Comparison of ENCODE assay signal across 8 cellular contexts in the genomic region with DNA sequence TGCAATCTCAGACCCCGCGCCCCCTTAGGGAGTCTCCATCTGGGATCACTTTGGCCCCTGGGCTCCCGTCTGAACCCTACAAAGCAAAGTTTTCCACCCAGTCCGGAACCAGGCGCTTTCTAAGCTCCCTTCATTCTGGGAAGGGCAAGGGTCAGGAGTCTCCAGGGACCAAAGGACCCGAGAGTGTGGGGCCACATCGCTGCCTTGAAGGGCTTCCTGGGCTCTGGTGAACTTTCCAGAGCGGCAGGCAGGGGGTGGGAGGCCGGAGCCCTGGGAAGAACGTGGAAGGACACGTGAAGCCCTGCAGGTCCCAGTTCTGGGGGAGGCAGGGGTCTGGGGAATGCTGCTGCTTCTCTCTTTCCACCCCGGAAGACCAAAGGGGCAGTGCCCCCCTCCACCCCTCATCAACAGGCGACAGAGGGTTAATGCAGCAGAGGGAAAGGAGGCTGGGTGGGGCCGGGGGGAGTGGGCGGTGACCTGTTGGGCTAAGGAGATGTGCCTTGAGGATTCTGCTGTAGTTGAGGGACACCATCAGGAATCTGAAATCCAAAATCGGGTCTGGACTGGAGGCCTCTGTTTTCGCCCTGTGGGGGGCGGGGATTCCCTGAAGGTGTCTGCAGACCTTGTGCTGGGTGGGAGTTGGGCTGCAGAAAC. TPM values are rescaled to one million over a fixed set of nuclear protein-coding genes. Genes with fewer than 3 reads are reported as not detected.
DNase-seq lines count a peak whose midpoint lies in the region; ATAC-seq, FAIRE-seq and TF ChIP-seq lines count a peak whose summit lies in the region.

No MANE protein-coding gene starts in this region.

- H3K36me3 Mint-ChIP-seq in IgD-negative memory B cell: no peaks in the 10 kb centered on the region
- H3K36me3 Mint-ChIP-seq in central memory CD8-positive, alpha-beta T cell (ENCODE audit: insufficient read depth): no peaks in the 10 kb centered on the region

- peaks cover 20% of the 10 kb centered on the region for H3K4me1 ChIP-seq in mesenchymal stem cell (ENCODE audit: control insufficient read depth, insufficient read depth, low read depth, low read length)

- peak overlapping the region in 1 of 2 experiments; percentile 95 for H3K14ac ChIP-seq in mesenchymal stem cell (ENCODE audit: low read length in 2 of 2)

- POLR2A ChIA-PET in AG04449 (lab: Yijun Ruan, JAX): no interaction called here

- no peaks in the 10 kb centered on the region for H3K36me3 ChIP-seq in mesenchymal stem cell (ENCODE audit: control insufficient read depth in 1 of 2, insufficient read depth in 2 of 2, low read depth in 1 of 2, low read length in 2 of 2)

- ATAC-seq in central memory CD8-positive, alpha-beta T cell (replicated peaks; ENCODE audit: extremely low read depth, poor library complexity, severe bottlenecking): no peak
- no peak for ATAC-seq in HG03442 (IDR thresholded peaks at IDR 0.05; ENCODE audit: unreplicated experiment)

- FAIRE-seq in urothelium cell line (lab: Jason Lieb, UNC): no peak

- peak overlapping the region in 1 of 2 experiments; percentile 66 for H3K23ac ChIP-seq in mesenchymal stem cell (ENCODE audit: low read length in 2 of 2)

- no peak overlapping the region for H2BK120ac ChIP-seq in mesenchymal stem cell (ENCODE audit: low read depth, low read length)

- H3K27me3 Mint-ChIP-seq in IgD-negative memory B cell: peaks cover 9% of the 10 kb centered on the region
- no peaks in the 10 kb centered on the region for H3K27me3 Mint-ChIP-seq in central memory CD8-positive, alpha-beta T cell

- H3K9me3 Mint-ChIP-seq in IgD-negative memory B cell: peaks cover 0 to 1% (median 0%) of the 10 kb centered on the region in 3 donors
- no peaks in the 10 kb centered on the region for H3K9me3 Mint-ChIP-seq in central memory CD8-positive, alpha-beta T cell

- no peak overlapping the region for H3K27ac ChIP-seq in mesenchymal stem cell (ENCODE audit: low read length, poor library complexity, severe bottlenecking)

- peak overlapping the region; percentile 72 for H2AFZ ChIP-seq in mesenchymal stem cell (ENCODE audit: low read depth, low read length)

- H3K18ac ChIP-seq in mesenchymal stem cell (ENCODE audit: low read depth in 1 of 2, low read length in 2 of 2): peak overlapping the region; percentile 55 to 79

- 0% methylated on average over 12 of the region's 18 CpGs for WGBS in mesenchymal stem cell

- DNase-seq in AG04449 (ENCODE audit: low read depth, low spot score) (no peak), mesenchymal stem cell (no peak), urothelium cell line (ENCODE audit: low spot score) (peak; percentile 68), T1000 (lab: John Stamatoyannopoulos, UW) (no peak)
- DNase-seq in central memory CD8-positive, alpha-beta T cell (ENCODE audit: low spot score in 2 of 2): no peak
- DNase-seq in activated CD4-positive, CD25-positive, alpha-beta regulatory T cell treated with anti-CD3 and anti-CD28 coated beads, Interleukin-2, amount 50 U/mL, for 72 hours: no peak

- H2AK5ac ChIP-seq in mesenchymal stem cell (ENCODE audit: low read length, severe bottlenecking): peak overlapping the region; percentile 36

- H2BK5ac ChIP-seq in mesenchymal stem cell (ENCODE audit: low read depth, low read length, poor library complexity, severe bottlenecking): no peak overlapping the region

- H3K27me3 ChIP-seq in mesenchymal stem cell (ENCODE audit: control insufficient read depth in 1 of 2, insufficient read depth in 1 of 2, low read length in 2 of 2): peaks cover 62 to 65% of the 10 kb centered on the region in 2 experiments

- H3K4me2 ChIP-seq in mesenchymal stem cell (ENCODE audit: low read length, poor library complexity, severe bottlenecking): peak overlapping the region; percentile 97

- H3K79me1 ChIP-seq in mesenchymal stem cell (replicated peaks; ENCODE audit: low read length, poor library complexity, severe bottlenecking): peaks cover 2% of the 10 kb centered on the region

- peak overlapping the region; percentile 59 for H4K91ac ChIP-seq in mesenchymal stem cell (ENCODE audit: low read length)

- H3K4me3 ChIP-seq in AG04449 (ENCODE audit: low read depth, low read length) (peak overlapping the region; percentile 57), mesenchymal stem cell (ENCODE audit: insufficient read depth in 1 of 2, low read depth in 1 of 2, low read length in 2 of 2) (peak overlapping the region; percentile 61 to 69)

- H2BK15ac ChIP-seq in mesenchymal stem cell (ENCODE audit: low read depth, poor library complexity, severe bottlenecking): no peak overlapping the region

- no peaks in the 10 kb centered on the region for H3K9me3 ChIP-seq in mesenchymal stem cell (ENCODE audit: control insufficient read depth, low read length)

- H3K9ac ChIP-seq in mesenchymal stem cell (ENCODE audit: low read length): peak overlapping the region; percentile 36

- H2BK12ac ChIP-seq in mesenchymal stem cell (ENCODE audit: low read length in 2 of 2): peak overlapping the region in 1 of 2 experiments; percentile 22

- peak overlapping the region; percentile 65 for H4K8ac ChIP-seq in mesenchymal stem cell (ENCODE audit: low read length)

- CTCF ChIA-PET in AG04449 (lab: Yijun Ruan, JAX): interaction anchor here (10.9 to 14.1 kb wide), 2 partner anchors 18 kb away, joined by 110 to 114 read pairs; no protein-coding TSS in a partner anchor

- TF ChIP-seq CTCF in AG04449 (IDR thresholded peaks at IDR 0.05; ENCODE audit: insufficient read depth, low read length, missing control alignments): no peak

- peak overlapping the region in 3 of 4 donors; percentile 83 to 93 (median 93) for H3K4me3 Mint-ChIP-seq in IgD-negative memory B cell
- peak overlapping the region; percentile 77 for H3K4me3 Mint-ChIP-seq in central memory CD8-positive, alpha-beta T cell

- H3K4me1 Mint-ChIP-seq in IgD-negative memory B cell: peaks cover 0 to 11% (median 9%) of the 10 kb centered on the region in 3 donors
- H3K4me1 Mint-ChIP-seq in central memory CD8-positive, alpha-beta T cell: peaks cover 13% of the 10 kb centered on the region

- H3K4ac ChIP-seq in mesenchymal stem cell (ENCODE audit: low read depth in 1 of 2, low read length in 2 of 2): peak overlapping the region in 1 of 2 experiments; percentile 34

- peak overlapping the region in 2 of 3 donors; percentile 18 to 80 for H3K27ac Mint-ChIP-seq in IgD-negative memory B cell
- peak overlapping the region; percentile 71 for H3K27ac Mint-ChIP-seq in central memory CD8-positive, alpha-beta T cell (ENCODE audit: low read depth)

RNA-seq across cellular contexts. Expression of gene CDK18, which starts 0.7 kb away (rescaled TPM):
- 0.95 TPM for polyA plus RNA-seq in IgD-negative memory B cell
- polyA plus RNA-seq in mesenchymal stem cell (2013, experiment 1 of 2): 7.4 TPM
- 7.5 TPM for polyA plus RNA-seq in mesenchymal stem cell (2013, experiment 2 of 2)

RNA-seq across cellular contexts. Expression of gene BLACAT1, which starts 49.4 kb away (rescaled TPM):
- polyA plus RNA-seq in IgD-negative memory B cell: not detected
- polyA plus RNA-seq in mesenchymal stem cell (2013, experiment 1 of 2): not detected
- not detected for polyA plus RNA-seq in mesenchymal stem cell (2013, experiment 2 of 2)
